Comparison of ENCODE assay signal across 8 cellular contexts in genomic region chr21:33642027-33642895, GRCh38. TPM values are rescaled to one million over a fixed set of nuclear protein-coding genes. Genes with fewer than 3 reads are reported as not detected.
DNase-seq lines count a peak whose midpoint lies in the region; ATAC-seq, FAIRE-seq and TF ChIP-seq lines count a peak whose summit lies in the region.

Gene ITSN1 (plus strand): TSS chr21:33642501. CDS start chr21:33718829, 76,328 bp downstream.

- H3K27ac ChIP-seq in ACC112 (ENCODE audit: low read depth, low read length): peak within 1 kb of the TSS; percentile 83
- H3K27ac ChIP-seq in small intestine (ENCODE audit: low read depth in 1 of 2, low read length in 1 of 2): peak within 1 kb of the TSS; percentile 90 to 91

- peaks cover 78% of the 10 kb centered on the region for H3K79me2 ChIP-seq in ACC112 (ENCODE audit: control insufficient read depth, insufficient read depth, low read length, unreplicated experiment)

- 0 out of 2 replicates have a peak, but pooled peaks cover 3% of the 10 kb centered on the region for H3K9me3 Mint-ChIP-seq in WTC11

- ATAC-seq in GM18870 (IDR thresholded peaks at IDR 0.05; ENCODE audit: unreplicated experiment) (peak; percentile 84), HG03159 (IDR thresholded peaks at IDR 0.05; ENCODE audit: unreplicated experiment) (peak; percentile 84), WTC11 (peak; percentile 87)

- POLR2A ChIA-PET in WTC11 (lab: Charles Lee): interaction anchor here (0.5 to 1.0 kb wide), 5 partner anchors 10 to 413 kb away, joined by 3 to 4 read pairs (median 4); no protein-coding TSS in a partner anchor

- H3K9me3 ChIP-seq in small intestine (ENCODE audit: control insufficient read depth, low read depth): no peaks in the 10 kb centered on the region

- no peaks in the 10 kb centered on the region for H3K27me3 ChIP-seq in ACC112 (ENCODE audit: insufficient read depth, low read length)
- H3K27me3 ChIP-seq in small intestine (ENCODE audit: control insufficient read depth in 2 of 2, insufficient read depth in 2 of 2, low read length in 2 of 2): no peaks in the 10 kb centered on the region

- FAIRE-seq in small intestine (lab: Jason Lieb, UNC): peak; percentile 53

- peaks cover 29% of the 10 kb centered on the region for H3K4me1 Mint-ChIP-seq in WTC11

- peak within 1 kb of the TSS; percentile 99 for H2AFZ ChIP-seq in ACC112 (ENCODE audit: low read length, unreplicated experiment)

- DNase-seq in NCI-H2227 (lab: John Stamatoyannopoulos, UW; ENCODE audit: unreplicated experiment) (peak; percentile 99), WTC11 (ENCODE audit: low spot score) (peak; percentile 100), cardiac fibroblast (ENCODE audit: low read depth in 2 of 2) (peak; percentile 100), iPS-NIHi11 (ENCODE audit: low spot score) (peak; percentile 93), small intestine (peak; percentile 100)

- peak within 1 kb of the TSS; percentile 97 for H3K4me3 Mint-ChIP-seq in WTC11

- H3K36me3 ChIP-seq in ACC112 (ENCODE audit: insufficient read depth, low read length) (no peaks in the 10 kb centered on the region), small intestine (ENCODE audit: control insufficient read depth in 2 of 2, insufficient read depth in 2 of 2, low read length in 2 of 2) (no peaks in the 10 kb centered on the region)

- no peak for TF ChIP-seq CTCF in WTC11 (IDR thresholded peaks at IDR 0.05)
- TF ChIP-seq CTCF in cardiac fibroblast (IDR thresholded peaks at IDR 0.05; ENCODE audit: low read depth, low read length): no peak

- no peaks in the 10 kb centered on the region for H3K27me3 Mint-ChIP-seq in WTC11 (ENCODE audit: low read depth)

- 0 to 1% (median 1%) methylated on average over 40 to 71 of the region's 71 CpGs for WGBS in small intestine, 3 donors

- peak within 1 kb of the TSS; percentile 100 for H3K27ac Mint-ChIP-seq in WTC11

- H3K4me3 ChIP-seq in ACC112 (ENCODE audit: low read depth, low read length): peak within 1 kb of the TSS; percentile 81
- H3K4me3 ChIP-seq in cardiac fibroblast (replicated peaks in 1 of 2; ENCODE audit: low read depth in 2 of 2, low read length in 2 of 2): peak within 1 kb of the TSS; percentile 80 to 94
- peak within 1 kb of the TSS; percentile 87 to 94 for H3K4me3 ChIP-seq in small intestine (ENCODE audit: low read depth in 1 of 2, low read length in 2 of 2)

- CTCF ChIA-PET in WTC11 (lab: Charles Lee): no interaction called here

- H3K4me1 ChIP-seq in ACC112 (ENCODE audit: control insufficient read depth, insufficient read depth, low read length, unreplicated experiment): peaks cover 15% of the 10 kb centered on the region
- peaks cover 0 to 2% of the 10 kb centered on the region in 2 donors for H3K4me1 ChIP-seq in small intestine (ENCODE audit: control insufficient read depth in 2 of 2, insufficient read depth in 1 of 2, low read depth in 1 of 2, low read length in 1 of 2)

- H3K36me3 Mint-ChIP-seq in WTC11: peaks cover 3% of the 10 kb centered on the region; the same call in 1 of the 2 replicates

TF ChIP-seq in WTC11, 78 proteins besides CTCF, POLR2A, EP300 and RAD21 (continues in another document):
- TF ChIP-seq HMGXB4 (CRISPR knock-in tag; IDR thresholded peaks at IDR 0.05): no peak
- no peak for TF ChIP-seq ZSCAN18 (CRISPR knock-in tag; IDR thresholded peaks at IDR 0.05)
- TF ChIP-seq PRDM15 (CRISPR knock-in tag; IDR thresholded peaks at IDR 0.05): no peak
- no peak for TF ChIP-seq RORB (CRISPR knock-in tag; IDR thresholded peaks at IDR 0.05)
- no peak for TF ChIP-seq NR3C1 (CRISPR knock-in tag; conservative IDR thresholded peaks at IDR 0.05; ENCODE audit: low read depth)
- TF ChIP-seq ARID4B (CRISPR knock-in tag; IDR thresholded peaks at IDR 0.05; ENCODE audit: borderline replicate concordance): no peak; the same call in 1 of the 2 replicates
- TF ChIP-seq NR2C2 (CRISPR knock-in tag; IDR thresholded peaks at IDR 0.05): no peak
- TF ChIP-seq SP1 (CRISPR knock-in tag; conservative IDR thresholded peaks at IDR 0.05): peak; percentile 86

RNA-seq across cellular contexts. Expression of gene ITSN1, which starts in this region (rescaled TPM):
- total RNA-seq in WTC11 (2021): 66.0 to 79.4 TPM (median 69.6 TPM) in 3 replicates
- 10 to 100 TPM; 10.5 to 21.5 (median 20.8) TPM for polyA plus RNA-seq in small intestine

Comparison
In these comparisons a context has a peak if more than half of its experiments do, and no peak if none do; other contexts are left out.
1. Peak in every context shown above with its lines: DNase-seq, ATAC-seq, H3K4me3 ChIP-seq and H3K27ac ChIP-seq.